Comparison of ENCODE assay signal across 24 cellular contexts in the genomic region with DNA sequence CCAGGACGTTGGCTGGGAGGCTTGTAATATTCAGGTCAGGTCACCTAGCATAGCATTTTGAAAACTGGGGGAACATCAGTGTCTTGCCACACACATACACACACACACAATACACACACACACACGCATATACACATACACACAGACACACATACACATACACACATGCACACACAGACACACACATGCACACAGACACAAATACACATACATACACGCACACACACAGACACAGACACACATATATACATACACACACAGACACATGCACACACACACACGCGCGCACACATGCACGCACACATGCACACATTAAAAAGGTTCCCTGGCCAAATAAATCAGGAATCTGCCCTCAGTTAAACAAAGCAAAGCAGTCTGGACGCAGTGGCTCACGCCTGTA. TPM values are rescaled to one million over a fixed set of nuclear protein-coding genes. Genes with fewer than 3 reads are reported as not detected.
"Had no signal": no experiment of that assay in that cellular context is flagged by ENCODE, and none has a peak within 500 bp of the region (broad histone marks: within the 10 kb centered on the region; RNA-seq: fewer than 3 reads in every experiment).

No MANE protein-coding gene starts in this region.

- H3K27ac Mint-ChIP-seq: dendritic cell treated with granulocyte-macrophage colony-stimulating factor and Interleukin-4, amounts not matched to agents 40 ng/mL and 50 ng/mL, for 4 days; effector memory CD8-positive, alpha-beta T cell; memory B cell; mesothelial cell of epicardium; natural killer cell treated with Interleukin-12 subunit alpha and Interleukin-12 subunit beta and Interleukin-15 and Interleukin-18, amount 100 ng/mL, for 72 hours had no signal

- H3K36me3 Mint-ChIP-seq: memory B cell; mesothelial cell of epicardium; natural killer cell treated with Interleukin-12 subunit alpha and Interleukin-12 subunit beta and Interleukin-15 and Interleukin-18, amount 100 ng/mL, for 72 hours had no signal

- H3K27ac ChIP-seq: esophagus squamous epithelium, gastroesophageal sphincter, lower lobe of right lung, tibial artery, upper lobe of left lung, vagina had no signal

- H3K36me3 ChIP-seq: esophagus squamous epithelium, gastroesophageal sphincter, lower lobe of right lung, tibial artery, upper lobe of left lung, vagina had no signal

- H3K27me3 ChIP-seq: gastroesophageal sphincter, tibial artery, upper lobe of left lung, vagina had no signal

- H3K9me3 ChIP-seq: esophagus squamous epithelium, gastroesophageal sphincter, lower lobe of right lung, tibial artery, upper lobe of left lung, vagina had no signal

- H3K4me1 ChIP-seq: esophagus squamous epithelium, gastroesophageal sphincter, lower lobe of right lung, tibial artery, upper lobe of left lung, vagina had no signal

- H3K4me1 Mint-ChIP-seq: mesothelial cell of epicardium had no signal

- ATAC-seq: effector memory CD8-positive, alpha-beta T cell; gastroesophageal sphincter; natural killer cell treated with Interleukin-12 subunit alpha and Interleukin-12 subunit beta and Interleukin-15 and Interleukin-18, amount 100 ng/mL, for 72 hours had no signal

- H3K4me3 Mint-ChIP-seq: dendritic cell treated with granulocyte-macrophage colony-stimulating factor and Interleukin-4, amounts not matched to agents 40 ng/mL and 50 ng/mL, for 4 days; effector memory CD8-positive, alpha-beta T cell; memory B cell; mesothelial cell of epicardium; natural killer cell treated with Interleukin-12 subunit alpha and Interleukin-12 subunit beta and Interleukin-15 and Interleukin-18, amount 100 ng/mL, for 72 hours had no signal

- H3K9me3 Mint-ChIP-seq: dendritic cell treated with granulocyte-macrophage colony-stimulating factor and Interleukin-4, amounts not matched to agents 40 ng/mL and 50 ng/mL, for 4 days; effector memory CD8-positive, alpha-beta T cell; memory B cell; mesothelial cell of epicardium; natural killer cell treated with Interleukin-12 subunit alpha and Interleukin-12 subunit beta and Interleukin-15 and Interleukin-18, amount 100 ng/mL, for 72 hours had no signal

- H3K4me3 ChIP-seq: esophagus squamous epithelium, gastroesophageal sphincter, lower lobe of right lung, tibial artery, upper lobe of left lung, vagina had no signal

- DNase-seq: cerebellar nuclear complex; effector memory CD8-positive, alpha-beta T cell; esophagus squamous epithelium; foreskin fibroblast; hippocampal formation; kidney glomerular epithelial cell; lower lobe of right lung; posterior cingulate gyrus; small intestine; stimulated activated CD4-positive, alpha-beta T cell treated with anti-CD3 and anti-CD28 coated beads, Interleukin-12 subunit alpha, Interleukin-12 subunit beta, amount 100 ng/mL, for 4 hours; stimulated activated naive CD4-positive, alpha-beta T cell treated with Interleukin-2 at 50 U/mL for 16 hours; tibial artery; upper lobe of left lung had no signal

- FAIRE-seq: colon, islet of Langerhans, small intestine had no signal

- H3K27me3 Mint-ChIP-seq: dendritic cell treated with granulocyte-macrophage colony-stimulating factor and Interleukin-4, amounts not matched to agents 40 ng/mL and 50 ng/mL, for 4 days; effector memory CD8-positive, alpha-beta T cell; memory B cell had no signal

RNA-seq across cellular contexts. Expression of gene MYBPC3, which starts 12.5 kb away (rescaled TPM):
- total RNA-seq: epithelial cell of proximal tubule; mesothelial cell of epicardium; natural killer cell treated with Interleukin-12 subunit alpha and Interleukin-12 subunit beta and Interleukin-15 and Interleukin-18, amount 100 ng/mL, for 72 hours; pulmonary artery endothelial cell; temporal lobe; vagina had no signal

RNA-seq across cellular contexts. Expression of gene SPI1, which starts 38.3 kb away (rescaled TPM):
- total RNA-seq: epithelial cell of proximal tubule, mesothelial cell of epicardium, pulmonary artery endothelial cell had no signal
